In genomic region chr10:49634053-49634660, GRCh38 we compare ENCODE assay signal across 1 cellular context.
TF ChIP-seq lines count a peak whose summit lies in the region.

No MANE protein-coding gene starts in this region.

TF ChIP-seq in WTC11, 78 proteins besides CTCF, POLR2A, EP300 and RAD21 (continued from another document):
- TF ChIP-seq AFF4 (CRISPR knock-in tag; IDR thresholded peaks at IDR 0.05; ENCODE audit: borderline replicate concordance) = no peak
- no peak for TF ChIP-seq NFATC4 (CRISPR knock-in tag; IDR thresholded peaks at IDR 0.05)
- no peak for TF ChIP-seq NFE2L1 (CRISPR knock-in tag; IDR thresholded peaks at IDR 0.05)
- TF ChIP-seq ZNF425 (CRISPR knock-in tag; conservative IDR thresholded peaks at IDR 0.05) = no peak
- no peak for TF ChIP-seq ZNF219 (CRISPR knock-in tag; IDR thresholded peaks at IDR 0.05; ENCODE audit: borderline replicate concordance)
- no peak for TF ChIP-seq ZNF121 (CRISPR knock-in tag; IDR thresholded peaks at IDR 0.05)
- no peak for TF ChIP-seq E2F4 (CRISPR knock-in tag; IDR thresholded peaks at IDR 0.05; ENCODE audit: borderline replicate concordance, low read depth)
- TF ChIP-seq NR2C2 (CRISPR knock-in tag; IDR thresholded peaks at IDR 0.05) = no peak
- no peak for TF ChIP-seq RELA (CRISPR knock-in tag; IDR thresholded peaks at IDR 0.05; ENCODE audit: borderline replicate concordance)
- no peak for TF ChIP-seq GTF2I (CRISPR knock-in tag; conservative IDR thresholded peaks at IDR 0.05)
- TF ChIP-seq, protein P1, sequence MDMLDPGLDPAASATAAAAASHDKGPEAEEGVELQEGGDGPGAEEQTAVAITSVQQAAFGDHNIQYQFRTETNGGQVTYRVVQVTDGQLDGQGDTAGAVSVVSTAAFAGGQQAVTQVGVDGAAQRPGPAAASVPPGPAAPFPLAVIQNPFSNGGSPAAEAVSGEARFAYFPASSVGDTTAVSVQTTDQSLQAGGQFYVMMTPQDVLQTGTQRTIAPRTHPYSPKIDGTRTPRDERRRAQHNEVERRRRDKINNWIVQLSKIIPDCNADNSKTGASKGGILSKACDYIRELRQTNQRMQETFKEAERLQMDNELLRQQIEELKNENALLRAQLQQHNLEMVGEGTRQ (CRISPR knock-in tag; IDR thresholded peaks at IDR 0.05) = no peak
- TF ChIP-seq, protein P2, sequence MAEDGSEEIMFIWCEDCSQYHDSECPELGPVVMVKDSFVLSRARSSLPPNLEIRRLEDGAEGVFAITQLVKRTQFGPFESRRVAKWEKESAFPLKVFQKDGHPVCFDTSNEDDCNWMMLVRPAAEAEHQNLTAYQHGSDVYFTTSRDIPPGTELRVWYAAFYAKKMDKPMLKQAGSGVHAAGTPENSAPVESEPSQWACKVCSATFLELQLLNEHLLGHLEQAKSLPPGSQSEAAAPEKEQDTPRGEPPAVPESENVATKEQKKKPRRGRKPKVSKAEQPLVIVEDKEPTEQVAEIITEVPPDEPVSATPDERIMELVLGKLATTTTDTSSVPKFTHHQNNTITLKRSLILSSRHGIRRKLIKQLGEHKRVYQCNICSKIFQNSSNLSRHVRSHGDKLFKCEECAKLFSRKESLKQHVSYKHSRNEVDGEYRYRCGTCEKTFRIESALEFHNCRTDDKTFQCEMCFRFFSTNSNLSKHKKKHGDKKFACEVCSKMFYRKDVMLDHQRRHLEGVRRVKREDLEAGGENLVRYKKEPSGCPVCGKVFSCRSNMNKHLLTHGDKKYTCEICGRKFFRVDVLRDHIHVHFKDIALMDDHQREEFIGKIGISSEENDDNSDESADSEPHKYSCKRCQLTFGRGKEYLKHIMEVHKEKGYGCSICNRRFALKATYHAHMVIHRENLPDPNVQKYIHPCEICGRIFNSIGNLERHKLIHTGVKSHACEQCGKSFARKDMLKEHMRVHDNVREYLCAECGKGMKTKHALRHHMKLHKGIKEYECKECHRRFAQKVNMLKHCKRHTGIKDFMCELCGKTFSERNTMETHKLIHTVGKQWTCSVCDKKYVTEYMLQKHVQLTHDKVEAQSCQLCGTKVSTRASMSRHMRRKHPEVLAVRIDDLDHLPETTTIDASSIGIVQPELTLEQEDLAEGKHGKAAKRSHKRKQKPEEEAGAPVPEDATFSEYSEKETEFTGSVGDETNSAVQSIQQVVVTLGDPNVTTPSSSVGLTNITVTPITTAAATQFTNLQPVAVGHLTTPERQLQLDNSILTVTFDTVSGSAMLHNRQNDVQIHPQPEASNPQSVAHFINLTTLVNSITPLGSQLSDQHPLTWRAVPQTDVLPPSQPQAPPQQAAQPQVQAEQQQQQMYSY (CRISPR knock-in tag; IDR thresholded peaks at IDR 0.05) = no peak
- TF ChIP-seq ZNF138 (CRISPR knock-in tag; conservative IDR thresholded peaks at IDR 0.05) = no peak
- TF ChIP-seq MYBL2 (CRISPR knock-in tag; IDR thresholded peaks at IDR 0.05) = no peak
TF ChIP-seq in WTC11: peak in this region for 0.
